9 cellular contexts compared by ENCODE assay signal in genomic region chr2:231926180-231926741, GRCh38. TPM values are rescaled to one million over a fixed set of nuclear protein-coding genes. Genes with fewer than 3 reads are reported as not detected.
DNase-seq lines count a peak whose midpoint lies in the region; ATAC-seq lines count a peak whose summit lies in the region.
"Had no signal": no experiment of that assay in that cellular context is flagged by ENCODE, and none has a peak within 500 bp of the region (broad histone marks: within the 10 kb centered on the region; RNA-seq: fewer than 3 reads in every experiment).

TSS of gene NPPC (minus strand) at chr2:231926396. CDS start at chr2:231926249, 147 bp downstream.

- H3K27me3 ChIP-seq in mucosa of stomach (ENCODE audit: control insufficient read depth, insufficient read depth, low read length), result peaks cover 79% of the 10 kb centered on the region

- no peak within 1 kb of the TSS for H3K27ac ChIP-seq in epithelial cell of prostate

- DNase-seq in G401 (ENCODE audit: low spot score), result peak; percentile 16
- peak; percentile 94 for DNase-seq in NCI-H510A treated with DMSO at 0.1 percent for 48 hours (lab: John Stamatoyannopoulos, UW)
- DNase-seq in activated CD8-positive, alpha-beta T cell treated with anti-CD3 and anti-CD28 coated beads, Interleukin-2, amount 10 ng/mL, durations not matched to agents 7 days and 5 days, result peak; percentile 82
- peak; percentile 6 for DNase-seq in epithelial cell of prostate (ENCODE audit: low read depth, low spot score)

- in situ Hi-C loops in G401 (cut with HindIII; ENCODE audit: low sequenced_read_pairs), result no loop called here

- H3K4me1 Mint-ChIP-seq in activated CD8-positive, alpha-beta T cell treated with anti-CD3 and anti-CD28 coated beads, Interleukin-2, amount 10 ng/mL, durations not matched to agents 7 days and 5 days (ENCODE audit: low read depth), result peaks cover 14% of the 10 kb centered on the region
- peaks cover 25% of the 10 kb centered on the region for H3K4me1 Mint-ChIP-seq in stimulated activated memory B cell treated with anti-CD40 and anti-IgM and Interleukin-4, amounts not matched to agents 10 μg/mL and 1 μg/mL and 100 μg/mL, for 72 hours

- H3K9me3 Mint-ChIP-seq in activated CD8-positive, alpha-beta T cell treated with anti-CD3 and anti-CD28 coated beads, Interleukin-2, amount 10 ng/mL, durations not matched to agents 7 days and 5 days (ENCODE audit: insufficient read depth), result no peaks in the 10 kb centered on the region
- H3K9me3 Mint-ChIP-seq in stimulated activated memory B cell treated with anti-CD40 and anti-IgM and Interleukin-4, amounts not matched to agents 10 μg/mL and 1 μg/mL and 100 μg/mL, for 72 hours, result no peaks in the 10 kb centered on the region

- no peak within 1 kb of the TSS for H3K9ac ChIP-seq in mucosa of stomach (ENCODE audit: low read length)

- peak within 1 kb of the TSS; percentile 31 for H3K4me3 ChIP-seq in mucosa of stomach (ENCODE audit: low read length)

- ATAC-seq in HG03066 (IDR thresholded peaks at IDR 0.05; ENCODE audit: low read depth, unreplicated experiment) (peak; percentile 39), HG03469 (IDR thresholded peaks at IDR 0.05; ENCODE audit: unreplicated experiment) (no peak)
- ATAC-seq in activated CD8-positive, alpha-beta T cell treated with anti-CD3 and anti-CD28 coated beads, Interleukin-2, amount 10 ng/mL, durations not matched to agents 7 days and 5 days, result peak; percentile 88
- ATAC-seq in stimulated activated memory B cell treated with anti-CD40 and anti-IgM and Interleukin-4, amounts not matched to agents 10 μg/mL and 1 μg/mL and 100 μg/mL, for 72 hours, result peak; percentile 58

- H3K36me3 ChIP-seq in mucosa of stomach (ENCODE audit: control insufficient read depth, insufficient read depth, low read length), result no peaks in the 10 kb centered on the region

- H3K27ac Mint-ChIP-seq in activated CD8-positive, alpha-beta T cell treated with anti-CD3 and anti-CD28 coated beads, Interleukin-2, amount 10 ng/mL, durations not matched to agents 7 days and 5 days, result no peak within 1 kb of the TSS
- H3K27ac Mint-ChIP-seq in stimulated activated memory B cell treated with anti-CD40 and anti-IgM and Interleukin-4, amounts not matched to agents 10 μg/mL and 1 μg/mL and 100 μg/mL, for 72 hours, result no peak within 1 kb of the TSS

- H3K4me1 ChIP-seq in mucosa of stomach (ENCODE audit: control insufficient read depth, insufficient read depth, low read length), result peaks cover 25% of the 10 kb centered on the region

- no peaks in the 10 kb centered on the region for H3K36me3 Mint-ChIP-seq in activated CD8-positive, alpha-beta T cell treated with anti-CD3 and anti-CD28 coated beads, Interleukin-2, amount 10 ng/mL, durations not matched to agents 7 days and 5 days (ENCODE audit: low read depth)
- no peaks in the 10 kb centered on the region for H3K36me3 Mint-ChIP-seq in stimulated activated memory B cell treated with anti-CD40 and anti-IgM and Interleukin-4, amounts not matched to agents 10 μg/mL and 1 μg/mL and 100 μg/mL, for 72 hours

- H3K4me3 Mint-ChIP-seq in activated CD8-positive, alpha-beta T cell treated with anti-CD3 and anti-CD28 coated beads, Interleukin-2, amount 10 ng/mL, durations not matched to agents 7 days and 5 days, result peak within 1 kb of the TSS; percentile 65
- H3K4me3 Mint-ChIP-seq in stimulated activated memory B cell treated with anti-CD40 and anti-IgM and Interleukin-4, amounts not matched to agents 10 μg/mL and 1 μg/mL and 100 μg/mL, for 72 hours, result peak within 1 kb of the TSS; percentile 51

- H3K27me3 Mint-ChIP-seq in activated CD8-positive, alpha-beta T cell treated with anti-CD3 and anti-CD28 coated beads, Interleukin-2, amount 10 ng/mL, durations not matched to agents 7 days and 5 days (ENCODE audit: low read depth), result peaks cover 32% of the 10 kb centered on the region
- H3K27me3 Mint-ChIP-seq in stimulated activated memory B cell treated with anti-CD40 and anti-IgM and Interleukin-4, amounts not matched to agents 10 μg/mL and 1 μg/mL and 100 μg/mL, for 72 hours, result peaks cover 76% of the 10 kb centered on the region

- CTCF ChIA-PET in activated CD8-positive, alpha-beta T cell treated with anti-CD3 and anti-CD28 coated beads, Interleukin-2, amount 10 ng/mL, durations not matched to agents 7 days and 5 days (lab: Charles Lee), result interaction anchor here (0.7 to 9.6 kb wide), 14 partner anchors 10 to 398 kb away, joined by 3 to 99 read pairs (median 4); no protein-coding TSS in a partner anchor

- POLR2A ChIA-PET in activated CD8-positive, alpha-beta T cell treated with anti-CD3 and anti-CD28 coated beads, Interleukin-2, amount 10 ng/mL, durations not matched to agents 7 days and 5 days (lab: Charles Lee), result interaction anchor here (0.9 to 1.0 kb wide), 2 partner anchors 8 to 9 kb away, joined by 3 read pairs; no protein-coding TSS in a partner anchor

- no peaks in the 10 kb centered on the region for H3K9me3 ChIP-seq in mucosa of stomach (ENCODE audit: control insufficient read depth, low read length)

RNA-seq across cellular contexts. Expression of gene NPPC, which starts in this region (rescaled TPM):
- total RNA-seq in G401 (2014; rRNA removed; shearing (Covaris generic)), result 1.6 and 2.6 TPM in 2 replicates
- 1 to 10 TPM; 1.4 to 1.8 TPM for total RNA-seq in activated CD8-positive, alpha-beta T cell treated with anti-CD3 and anti-CD28 coated beads, Interleukin-2, amount 10 ng/mL, durations not matched to agents 7 days and 5 days
- total RNA-seq: mononuclear cell had no signal

Comparison
In these comparisons a context has a peak if more than half of its experiments do, and no peak if none do; other contexts are left out.
1. DNase-seq: peak in every context shown above with its lines; median percentile 94 in NCI-H510A treated with DMSO at 0.1 percent for 48 hours; 82 in activated CD8-positive, alpha-beta T cell treated with anti-CD3 and anti-CD28 coated beads, Interleukin-2, amount 10 ng/mL, durations not matched to agents 7 days and 5 days; 16 in G401; 6 in epithelial cell of prostate.